ENCODE assay signal across 18 cellular contexts in the genomic region with DNA sequence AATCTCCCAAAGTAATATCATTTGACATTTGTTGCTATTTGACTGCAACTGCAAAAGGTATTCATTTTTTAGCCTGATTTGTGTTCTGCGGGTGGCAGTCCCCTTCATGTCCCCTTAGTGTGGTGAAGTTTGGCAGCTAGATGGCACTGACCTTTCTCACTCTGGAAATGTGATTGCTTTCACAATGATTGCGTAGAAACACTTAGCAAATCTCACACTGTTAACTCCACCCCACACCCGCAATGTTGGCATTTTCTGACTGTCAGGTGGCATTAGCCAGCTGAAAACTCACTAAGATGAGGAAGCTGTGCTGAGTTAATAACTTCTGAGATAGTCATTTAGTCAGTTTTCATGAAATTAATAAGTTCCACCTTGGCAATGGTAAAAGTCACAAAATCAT.
A peak's percentile ranks its signal among the peaks of the same experiment; 100 is the strongest.
DNase-seq lines count a peak whose midpoint lies in the region; ATAC-seq, FAIRE-seq and TF ChIP-seq lines count a peak whose summit lies in the region.
"Had no signal": no experiment of that assay in that cellular context is flagged by ENCODE, and none has a peak within 500 bp of the region (broad histone marks: within the 10 kb centered on the region; RNA-seq: fewer than 3 reads in every experiment).

No MANE protein-coding gene starts in this region.

- in situ Hi-C loops in HepG2 (cut with HindIII; ENCODE audit: extremely low pct_ligation_motif_present, low pct_unique_long_range_greater_than_20kb) = no loop called here

- 79% methylated on average over 3 of the region's 3 CpGs for WGBS in HepG2 (ENCODE audit: low lambda C conversion rate)

- H2AFZ ChIP-seq in HepG2 (ENCODE audit: low read length) = no peak overlapping the region

- no peak for TF ChIP-seq RAD21 in HepG2 (CRISPR knock-in tag; IDR thresholded peaks at IDR 0.05)

- intact Hi-C loops in HepG2 (cut with micrococcal nuclease; ENCODE audit: unreplicated experiment) = loop anchor here (2.0 kb wide), 1 partner anchor 40 kb away; no protein-coding TSS in a partner anchor

- H3K27ac ChIP-seq in C4-2B = peak overlapping the region; percentile 31; the same call in 1 of the 2 replicates
- H3K27ac ChIP-seq in HepG2 (ENCODE audit: extremely low read length, insufficient read depth, low read length) = no peak overlapping the region
- H3K27ac ChIP-seq: SJCRH30 had no signal

- no peaks in the 10 kb centered on the region for H3K9me3 ChIP-seq in HepG2 (ENCODE audit: low read length)
- H3K9me3 ChIP-seq: SJCRH30 had no signal

- no peak for TF ChIP-seq POLR2A in HepG2 (IDR thresholded peaks at IDR 0.05; ENCODE audit: insufficient read depth in 1 of 2, low read depth in 2 of 2, low read length in 2 of 2)

- H3K27me3 ChIP-seq in HepG2 (ENCODE audit: control insufficient read depth in 1 of 2, insufficient read depth in 2 of 2, low read length in 2 of 2) = no peaks in the 10 kb centered on the region
- H3K27me3 ChIP-seq: SJCRH30 had no signal

- FAIRE-seq in HepG2 (lab: Jason Lieb, UNC) = no peak
- FAIRE-seq: astrocyte, GM19239, K562, keratinocyte had no signal

- TF ChIP-seq EP300 in HepG2 (IDR thresholded peaks at IDR 0.05; ENCODE audit: low read depth in 2 of 2, low read length in 2 of 2) = no peak
- no peak for TF ChIP-seq EP300 in HepG2 (CRISPR knock-in tag; IDR thresholded peaks at IDR 0.05; ENCODE audit: borderline replicate concordance)

- no peaks in the 10 kb centered on the region for H4K20me1 ChIP-seq in HepG2 (ENCODE audit: insufficient read depth, low read length)

- H3K9ac ChIP-seq in HepG2 (ENCODE audit: insufficient read depth, low read depth, low read length) = no peak overlapping the region

- CTCF ChIA-PET in HepG2 (lab: Yijun Ruan, JAX; ENCODE audit: low intra/inter-chr PET ratio, low total read pairs) = no interaction called here

- H3K4me1 ChIP-seq in HepG2 (ENCODE audit: insufficient read depth, low read length) = peaks cover 60% of the 10 kb centered on the region
- H3K4me1 ChIP-seq: SJCRH30 had no signal

- no TSS peak for BruUV-seq in HepG2 (replicated peaks; lab: Mats Ljungman, UMichigan)

- H3K4me2 ChIP-seq in HepG2 (ENCODE audit: low read depth, low read length) = no peak overlapping the region

- H3K79me2 ChIP-seq in HepG2 (ENCODE audit: insufficient read depth, low read length) = no peaks in the 10 kb centered on the region

- no peak overlapping the region for H3K4me3 ChIP-seq in HepG2 (replicated peaks in 1 of 3; ENCODE audit: insufficient read depth in 1 of 3, low read depth in 2 of 3, low read length in 3 of 3)
- H3K4me3 ChIP-seq: K562, SJCRH30 had no signal

- no peak for TF ChIP-seq CTCF in C4-2B (conservative IDR thresholded peaks at IDR 0.05)
- peak; percentile 13; the same call in 1 of the 2 replicates for TF ChIP-seq CTCF in HepG2 (CRISPR knock-in tag; IDR thresholded peaks at IDR 0.05)

- no peak for ATAC-seq in HepG2
- no peak for ATAC-seq in HG03039 (IDR thresholded peaks at IDR 0.05; ENCODE audit: unreplicated experiment)
- ATAC-seq: K562 had no signal

- DNase-seq in COR-L47 (lab: John Stamatoyannopoulos, UW) (peak; percentile 29), NCI-H69 (lab: John Stamatoyannopoulos, UW) (peak; percentile 82), HepG2 (ENCODE audit: low spot score) (no peak), glomerular visceral epithelial cell (ENCODE audit: extremely low spot score) (no peak), OCI-M2 (lab: John Stamatoyannopoulos, UW; ENCODE audit: unreplicated experiment) (no peak), germinal center (ENCODE audit: low spot score) (no peak)
- DNase-seq: cortex of kidney; erythroblast; glutamatergic neuron; SJCRH30; stimulated activated CD4-positive, alpha-beta T cell treated with anti-CD3 and anti-CD28 coated beads, Interleukin-12 subunit alpha, Interleukin-12 subunit beta, amount 100 ng/mL, for 4 hours; substantia nigra had no signal

- no peaks in the 10 kb centered on the region for H3K36me3 ChIP-seq in HepG2 (replicated peaks in 1 of 2; ENCODE audit: control insufficient read depth in 1 of 2, insufficient read depth in 2 of 2, low read length in 2 of 2)
- H3K36me3 ChIP-seq: SJCRH30 had no signal

- POLR2A ChIA-PET in HepG2 (lab: Yijun Ruan, JAX) = no interaction called here

TF ChIP-seq in HepG2, 621 proteins besides CTCF, POLR2A, EP300 and RAD21:
- no peak for TF ChIP-seq ETV5 (CRISPR knock-in tag; IDR thresholded peaks at IDR 0.05; ENCODE audit: borderline replicate concordance)
- 0 out of 2 replicates have a peak, but pooled peaks have one; percentile 13 for TF ChIP-seq GATAD2A (CRISPR knock-in tag; IDR thresholded peaks at IDR 0.05)

Comparison
In these comparisons a context has a peak if more than half of its experiments do, and no peak if none do; other contexts are left out.
1. DNase-seq: peak in COR-L47 (single experiment) and NCI-H69 (single experiment); none in HepG2 (single experiment), glomerular visceral epithelial cell (single experiment), OCI-M2 (single experiment) and germinal center (single experiment).